8 cellular contexts compared by ENCODE assay signal in the genomic region with DNA sequence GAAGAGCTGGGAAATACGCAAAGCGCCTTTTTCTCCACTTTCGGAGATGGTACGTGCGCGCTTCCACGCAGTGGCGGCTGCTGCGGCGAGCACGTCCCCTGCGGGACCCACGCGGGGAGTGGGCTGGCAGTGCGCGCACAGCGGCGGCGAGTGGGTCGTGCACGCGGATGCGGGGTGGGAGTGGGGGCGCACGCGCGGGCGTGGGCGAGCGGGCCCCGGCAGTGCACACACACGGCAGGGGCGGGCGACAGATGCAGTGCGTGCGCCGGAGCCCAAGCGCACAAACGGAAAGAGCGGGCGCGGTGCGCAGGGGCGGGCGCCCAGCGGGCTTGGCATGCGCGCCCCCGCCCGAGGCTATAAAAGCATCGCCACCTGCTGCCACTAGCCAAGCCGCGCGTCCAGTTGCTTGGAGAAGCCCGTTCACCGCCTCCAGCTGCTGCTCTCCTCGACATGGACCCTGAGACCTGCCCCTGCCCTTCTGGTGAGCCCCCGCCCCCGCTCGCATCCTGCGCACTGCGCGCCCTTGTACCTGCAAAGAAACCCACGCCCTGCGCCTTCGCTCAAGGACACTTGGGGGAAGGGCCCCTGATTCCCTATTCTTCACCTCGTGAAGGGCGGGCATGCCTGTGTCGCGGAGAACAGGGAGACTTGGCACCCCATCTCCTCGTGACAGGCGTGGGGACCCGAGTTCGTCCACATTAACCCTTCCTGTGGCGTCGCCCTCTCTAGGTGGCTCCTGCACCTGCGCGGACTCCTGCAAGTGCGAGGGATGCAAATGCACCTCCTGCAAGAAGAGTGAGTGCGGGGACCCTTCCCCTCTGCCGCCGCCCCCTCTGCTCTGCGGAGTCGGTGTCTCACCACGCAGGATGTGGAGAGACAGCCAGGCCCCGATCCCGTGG. TPM values are rescaled to one million over a fixed set of nuclear protein-coding genes. Genes with fewer than 3 reads are reported as not detected.
DNase-seq lines count a peak whose midpoint lies in the region; ATAC-seq and TF ChIP-seq lines count a peak whose summit lies in the region.

A gene (plus strand): TSS at position 388 of the 899 bp plus-strand sequence. CDS start 63 bp downstream, at position 451.

- intact Hi-C loops in left ventricle myocardium inferior (cut with micrococcal nuclease) (no loop called here), psoas muscle (cut with DNase I) (no loop called here)

- TF ChIP-seq CTCF in left ventricle myocardium inferior (IDR thresholded peaks at IDR 0.05; ENCODE audit: borderline replicate concordance) (no peak), psoas muscle (IDR thresholded peaks at IDR 0.05) (no peak)

- DNase-seq in CD4-positive, CD25-positive, alpha-beta regulatory T cell = peak in 2 of 3 donors; percentile 16 to 34
- DNase-seq in NCI-H1417 (lab: John Stamatoyannopoulos, UW) = peak; percentile 11 to 86 (median 82)
- DNase-seq in activated naive CD4-positive, alpha-beta T cell treated with Interleukin-2 at 50 U/mL for 16 hours = peak; percentile 25
- DNase-seq in left ventricle myocardium inferior = no peak
- DNase-seq in psoas muscle = peak; percentile 39 to 69

- no peak within 1 kb of the TSS for H3K27ac Mint-ChIP-seq in CD4-positive, CD25-positive, alpha-beta regulatory T cell

- H3K4me3 Mint-ChIP-seq in CD4-positive, CD25-positive, alpha-beta regulatory T cell = peak within 1 kb of the TSS; percentile 14 to 83 (median 72)

- peaks cover 66% of the 10 kb centered on the region for H3K27me3 Mint-ChIP-seq in CD4-positive, CD25-positive, alpha-beta regulatory T cell

- no peaks in the 10 kb centered on the region for H3K36me3 ChIP-seq in CD4-positive, CD25-positive, alpha-beta regulatory T cell (ENCODE audit: control insufficient read depth, insufficient read depth, low read length)
- H3K36me3 ChIP-seq in left ventricle myocardium inferior (no peaks in the 10 kb centered on the region), psoas muscle (ENCODE audit: insufficient read depth in 1 of 2, low read depth in 1 of 2) (no peaks in the 10 kb centered on the region)

- no peak within 1 kb of the TSS for H3K4me3 ChIP-seq in CD4-positive, CD25-positive, alpha-beta regulatory T cell (ENCODE audit: low read depth, low read length)
- H3K4me3 ChIP-seq in left ventricle myocardium inferior = peak within 1 kb of the TSS; percentile 66
- peak within 1 kb of the TSS; percentile 65 for H3K4me3 ChIP-seq in psoas muscle

- H3K27ac ChIP-seq in CD4-positive, CD25-positive, alpha-beta regulatory T cell (ENCODE audit: insufficient read depth, low read length, poor library complexity, severe bottlenecking) = no peak within 1 kb of the TSS
- H3K27ac ChIP-seq in left ventricle myocardium inferior (replicated peaks) = no peak within 1 kb of the TSS
- H3K27ac ChIP-seq in psoas muscle = no peak within 1 kb of the TSS

- H3K4me1 ChIP-seq in CD4-positive, CD25-positive, alpha-beta regulatory T cell (ENCODE audit: control insufficient read depth, insufficient read depth, low read length, poor library complexity, severe bottlenecking) = peaks cover 9% of the 10 kb centered on the region
- peaks cover 11% of the 10 kb centered on the region for H3K4me1 ChIP-seq in left ventricle myocardium inferior
- H3K4me1 ChIP-seq in psoas muscle = peaks cover 4% of the 10 kb centered on the region

- H3K4me1 Mint-ChIP-seq in CD4-positive, CD25-positive, alpha-beta regulatory T cell = peaks cover 0 to 15% (median 4%) of the 10 kb centered on the region in 4 donors

- WGBS in psoas muscle, 3 donors = 5 to 7% (median 5%) methylated on average over 66 to 87 of the region's 87 CpGs

- H3K36me3 Mint-ChIP-seq in CD4-positive, CD25-positive, alpha-beta regulatory T cell = no peaks in the 10 kb centered on the region

- H3K27me3 ChIP-seq in CD4-positive, CD25-positive, alpha-beta regulatory T cell (ENCODE audit: control insufficient read depth, insufficient read depth, low read length) = peaks cover 10% of the 10 kb centered on the region
- H3K27me3 ChIP-seq in left ventricle myocardium inferior (ENCODE audit: low read depth) = peaks cover 64% of the 10 kb centered on the region
- peaks cover 0 to 18% (median 3%) of the 10 kb centered on the region in 3 donors for H3K27me3 ChIP-seq in psoas muscle (ENCODE audit: insufficient read depth in 3 of 3, low read length in 2 of 3)

- ATAC-seq in CD4-positive, CD25-positive, alpha-beta regulatory T cell (ENCODE audit: low read depth in 2 of 2) = peak in 1 of 2 donors; percentile 50
- ATAC-seq in psoas muscle = peak; percentile 70 to 86 (median 78)
- ATAC-seq in HG02571 (IDR thresholded peaks at IDR 0.05; ENCODE audit: unreplicated experiment) = no peak
- ATAC-seq in GM21515 (IDR thresholded peaks at IDR 0.05; ENCODE audit: unreplicated experiment) = no peak
- no peak for ATAC-seq in GM18511 (IDR thresholded peaks at IDR 0.05; ENCODE audit: unreplicated experiment)

- peaks cover 0 to 6% (median 0%) of the 10 kb centered on the region in 7 donors for H3K9me3 Mint-ChIP-seq in CD4-positive, CD25-positive, alpha-beta regulatory T cell

- no peaks in the 10 kb centered on the region for H3K9me3 ChIP-seq in CD4-positive, CD25-positive, alpha-beta regulatory T cell (ENCODE audit: control insufficient read depth in 2 of 2, low read length in 2 of 2)
- H3K9me3 ChIP-seq in left ventricle myocardium inferior (replicated peaks) (peaks cover 8% of the 10 kb centered on the region), psoas muscle (no peaks in the 10 kb centered on the region)

RNA-seq across cellular contexts. Expression of the gene that starts here (rescaled TPM):
- not detected for total RNA-seq in CD4-positive, CD25-positive, alpha-beta regulatory T cell
- 1 to 10 TPM in 1 of 4 donors, not detected in 3; 1.2 TPM for polyA plus RNA-seq in CD4-positive, CD25-positive, alpha-beta regulatory T cell
- total RNA-seq in left ventricle myocardium inferior (4.1 TPM), psoas muscle (10 to 100 TPM in 1 of 4 donors, 1 to 10 TPM in 1, under 1 TPM in 1, not detected in 1; 0.57 to 10.5 (median 5.9) TPM)
- 1 to 10 TPM in 2 of 3 donors, under 1 TPM in 1; 0.80 to 7.3 (median 2.5) TPM for polyA plus RNA-seq in psoas muscle

Comparison
In these comparisons a context has a peak if more than half of its experiments do, and no peak if none do; other contexts are left out.
1. ATAC-seq: peak in psoas muscle (4 of 4); none in HG02571 (single experiment), GM21515 (single experiment) and GM18511 (single experiment).